Comparison of ENCODE assay signal across 1 cellular context in the genomic region with DNA sequence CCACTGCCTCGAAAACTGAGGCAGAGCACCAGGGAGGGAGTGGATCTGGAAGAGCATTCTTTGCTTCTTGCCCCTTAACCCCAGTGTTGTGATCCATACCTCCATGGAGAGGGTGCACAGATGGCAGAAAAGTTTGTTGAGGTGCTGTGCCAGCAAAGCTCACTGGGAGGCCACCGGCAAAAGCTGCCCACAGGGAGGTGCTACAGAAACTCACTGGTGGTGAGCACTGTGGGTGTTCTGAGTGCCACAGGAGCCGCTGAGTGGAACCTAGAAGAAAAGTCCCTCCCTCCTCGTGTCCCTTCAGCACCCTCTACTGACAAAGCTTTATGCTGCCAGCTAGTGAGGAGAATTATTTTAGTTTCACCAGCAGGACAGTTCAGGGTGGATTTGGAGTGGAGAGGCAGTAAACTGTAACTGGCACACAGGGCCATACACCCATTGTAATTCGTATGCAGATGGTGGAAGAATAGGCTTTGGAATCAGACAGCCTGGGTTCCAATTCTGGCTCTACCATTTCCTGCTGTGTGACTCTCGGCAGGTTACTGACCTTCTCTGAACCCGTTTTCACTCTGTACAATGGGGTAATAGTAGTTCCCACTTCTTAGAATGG.
TF ChIP-seq lines count a peak whose summit lies in the region.

No MANE protein-coding gene starts in this region.

TF ChIP-seq in HepG2, 621 proteins besides CTCF, POLR2A, EP300 and RAD21 (continued from another document):
- peak; percentile 25; the same call in 1 of the 2 replicates for TF ChIP-seq ZNF687 (CRISPR knock-in tag; IDR thresholded peaks at IDR 0.05)
- no peak for TF ChIP-seq MAFK (conservative IDR thresholded peaks at IDR 0.05 in 1 of 2, IDR thresholded peaks at IDR 0.05 in 1 of 2; ENCODE audit: low read length in 2 of 2)
- no peak for TF ChIP-seq ZNF773 (CRISPR knock-in tag; IDR thresholded peaks at IDR 0.05; ENCODE audit: borderline replicate concordance)
- peak; percentile 50; the same call in 1 of the 2 replicates for TF ChIP-seq RCOR2 (CRISPR knock-in tag; IDR thresholded peaks at IDR 0.05)
- TF ChIP-seq GZF1 (CRISPR knock-in tag; IDR thresholded peaks at IDR 0.05), result no peak
- no peak for TF ChIP-seq ZNF275 (CRISPR knock-in tag; IDR thresholded peaks at IDR 0.05; ENCODE audit: borderline replicate concordance)
- TF ChIP-seq TGIF2 (CRISPR knock-in tag; IDR thresholded peaks at IDR 0.05), result no peak
- TF ChIP-seq KLF9 (CRISPR knock-in tag; IDR thresholded peaks at IDR 0.05; ENCODE audit: low read depth), result no peak
- TF ChIP-seq, protein P1, sequence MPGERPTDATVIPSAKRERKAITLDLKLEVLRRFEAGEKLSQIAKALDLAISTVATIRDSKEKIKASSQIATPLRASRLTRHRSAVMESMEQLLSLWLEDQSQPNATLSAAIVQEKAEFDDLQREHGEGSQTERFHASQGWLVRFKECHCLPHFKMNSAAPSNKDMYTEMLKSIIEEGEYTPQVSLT (CRISPR knock-in tag; IDR thresholded peaks at IDR 0.05; ENCODE audit: borderline replicate concordance, low read depth), result no peak
- TF ChIP-seq LBX2 (CRISPR knock-in tag; IDR thresholded peaks at IDR 0.05; ENCODE audit: borderline replicate concordance), result no peak
